1 cellular context compared by ENCODE assay signal in genomic region chr19:40716655-40717324, GRCh38.
A peak's percentile ranks its signal among the peaks of the same experiment; 100 is the strongest.
TF ChIP-seq lines count a peak whose summit lies in the region.

Gene COQ8B, minus strand, starts transcription at chr19:40716886. Its CDS starts 2,254 bp downstream, at chr19:40714632.
Gene ITPKC, plus strand, starts transcription at chr19:40717112. Its CDS starts 24 bp downstream, at chr19:40717136.

TF ChIP-seq in GM12878, 131 proteins besides CTCF, POLR2A, EP300 and RAD21 (continued from another document and continues in another):
- TF ChIP-seq RELB (IDR thresholded peaks at IDR 0.05; ENCODE audit: low read depth) (peak; percentile 75; the same call in 1 of the 2 replicates), STAT1 (conservative IDR thresholded peaks at IDR 0.05) (0 out of 2 replicates have a peak, but pooled peaks have one; percentile 49), RB1 (IDR thresholded peaks at IDR 0.05; ENCODE audit: borderline replicate concordance) (peak; percentile 90; the same call in 1 of the 2 replicates), CEBPZ (IDR thresholded peaks at IDR 0.05; ENCODE audit: low read depth, low read length) (no peak), ELK1 (IDR thresholded peaks at IDR 0.05; ENCODE audit: low read depth, low read length) (0 out of 2 replicates have a peak, but pooled peaks have one; percentile 44), TBL1XR1 (IDR thresholded peaks at IDR 0.05; ENCODE audit: low read depth, low read length) (0 out of 2 replicates have a peak, but pooled peaks have one; percentile 61), MEF2B (IDR thresholded peaks at IDR 0.05; ENCODE audit: partially characterized antibody, poor library complexity, severe bottlenecking) (peak; percentile 8), CHD1 (IDR thresholded peaks at IDR 0.05; ENCODE audit: low read depth, low read length) (no peak), CBX3 (IDR thresholded peaks at IDR 0.05; ENCODE audit: borderline replicate concordance, low read depth) (no peak), CHD4 (IDR thresholded peaks at IDR 0.05) (no peak), CHD2 (IDR thresholded peaks at IDR 0.05; ENCODE audit: borderline replicate concordance, low read depth, low read length) (peak; percentile 53), ETV6 (conservative IDR thresholded peaks at IDR 0.05 in 1 of 2, IDR thresholded peaks at IDR 0.05 in 1 of 2; ENCODE audit: borderline replicate concordance in 1 of 2, low read depth in 1 of 2) (no peak), BMI1 (IDR thresholded peaks at IDR 0.05; ENCODE audit: borderline replicate concordance) (no peak), IRF4 (IDR thresholded peaks at IDR 0.05; ENCODE audit: low read depth, low read length) (peak; percentile 60; the same call in 1 of the 2 replicates), SPI1 (IDR thresholded peaks at IDR 0.05; ENCODE audit: borderline replicate concordance, insufficient read depth, low read depth, low read length) (no peak), NKRF (conservative IDR thresholded peaks at IDR 0.05) (peak; percentile 94), ZNF24 (IDR thresholded peaks at IDR 0.05) (0 out of 2 replicates have a peak, but pooled peaks have one; percentile 41), FOS (IDR thresholded peaks at IDR 0.05; ENCODE audit: borderline replicate concordance, extremely low read depth, insufficient read length) (no peak), HCFC1 (IDR thresholded peaks at IDR 0.05; ENCODE audit: low read length) (0 out of 2 replicates have a peak, but pooled peaks have one; percentile 27), ZNF592 (IDR thresholded peaks at IDR 0.05) (no peak), RAD51 (IDR thresholded peaks at IDR 0.05) (no peak), IKZF2 (IDR thresholded peaks at IDR 0.05) (no peak), PKNOX1 (IDR thresholded peaks at IDR 0.05) (peak; percentile 82), ZSCAN29 (IDR thresholded peaks at IDR 0.05) (no peak), BACH1 (IDR thresholded peaks at IDR 0.05; ENCODE audit: borderline replicate concordance) (peak; percentile 80; the same call in 1 of the 2 replicates), LARP7 (IDR thresholded peaks at IDR 0.05) (peak; percentile 95), SMC3 (IDR thresholded peaks at IDR 0.05; ENCODE audit: borderline replicate concordance, low read length) (no peak), SIN3A (IDR thresholded peaks at IDR 0.05; ENCODE audit: low read depth, low read length) (peak; percentile 74), YBX1 (IDR thresholded peaks at IDR 0.05) (no peak), E4F1 (IDR thresholded peaks at IDR 0.05; ENCODE audit: borderline replicate concordance, partially characterized antibody) (peak; percentile 31), POLR2AphosphoS5 (IDR thresholded peaks at IDR 0.05; ENCODE audit: low read length) (no peak), KDM1A (IDR thresholded peaks at IDR 0.05; ENCODE audit: borderline replicate concordance) (no peak), ZBED1 (IDR thresholded peaks at IDR 0.05; ENCODE audit: borderline replicate concordance) (no peak), GABPA (IDR thresholded peaks at IDR 0.05; ENCODE audit: low read depth) (peak; percentile 77), CUX1 (IDR thresholded peaks at IDR 0.05; ENCODE audit: insufficient replicate concordance, low read depth, low read length) (no peak), PAX8 (IDR thresholded peaks at IDR 0.05) (no peak)
